ENCODE assay signal across 8 cellular contexts in the genomic region with DNA sequence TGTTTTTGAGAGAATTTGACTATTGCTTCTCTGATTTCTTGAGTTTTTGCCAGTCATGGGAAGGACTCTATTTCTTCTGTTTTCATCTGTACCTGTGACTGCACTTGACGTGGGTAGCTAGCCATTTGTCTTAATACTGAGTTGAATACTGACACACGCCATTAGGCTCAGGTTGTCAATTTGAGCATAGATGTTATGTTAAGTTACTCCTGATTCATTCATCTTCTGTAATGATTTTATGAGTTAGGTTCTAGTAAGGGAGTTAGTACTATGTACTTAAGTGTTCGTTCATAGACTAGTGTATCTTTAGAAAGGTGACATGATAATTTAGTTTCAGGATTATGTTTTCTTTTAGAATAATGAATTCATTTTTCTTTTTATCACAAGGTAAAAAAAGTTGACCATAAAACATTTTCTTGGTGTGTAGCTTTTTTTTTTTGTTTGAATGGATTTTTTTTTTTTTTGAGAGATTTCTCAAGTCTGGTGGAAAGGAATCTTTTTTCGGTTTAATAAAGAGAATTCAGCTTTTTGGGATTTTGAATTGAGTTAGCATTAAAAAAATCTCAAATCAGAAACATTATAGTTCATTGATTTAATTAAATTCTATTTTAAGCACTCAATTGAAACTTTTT. TPM values are rescaled to one million over a fixed set of nuclear protein-coding genes. Genes with fewer than 3 reads are reported as not detected.
A peak's percentile ranks its signal among the peaks of the same experiment; 100 is the strongest.
DNase-seq lines count a peak whose midpoint lies in the region; ATAC-seq, FAIRE-seq and TF ChIP-seq lines count a peak whose summit lies in the region.

No MANE protein-coding gene starts in this region.

- peaks cover 21% of the 10 kb centered on the region for H3K79me1 ChIP-seq in trophoblast cell (ENCODE audit: low read length)

- POLR2A ChIA-PET in OCI-LY7 (lab: Charles Lee): interaction anchor here (0.6 to 3.9 kb wide), 5 partner anchors 15 to 257 kb away, joined by 3 to 18 read pairs (median 4); no protein-coding TSS in a partner anchor
- POLR2A ChIA-PET in endothelial cell of umbilical vein (lab: Charles Lee): no interaction called here

- H3K4me3 Mint-ChIP-seq in GM23338: peak overlapping the region; percentile 98

- peaks cover 20% of the 10 kb centered on the region for H3K27me3 Mint-ChIP-seq in GM23338 (ENCODE audit: insufficient read depth, low read depth, poor library complexity)

- peaks cover 49% of the 10 kb centered on the region for H4K20me1 ChIP-seq in GM23338 (replicated peaks; ENCODE audit: insufficient read depth)
- H4K20me1 ChIP-seq in OCI-LY7 (ENCODE audit: insufficient read depth, low read length): peaks cover 42% of the 10 kb centered on the region
- peaks cover 32% of the 10 kb centered on the region for H4K20me1 ChIP-seq in endothelial cell of umbilical vein (replicated peaks; ENCODE audit: control insufficient read depth, extremely low read depth, insufficient read depth, low read length)

- H3K9me3 ChIP-seq in OCI-LY7 (ENCODE audit: low read length) (no peaks in the 10 kb centered on the region), endothelial cell of umbilical vein (replicated peaks; ENCODE audit: control insufficient read depth, insufficient read depth, low read length) (no peaks in the 10 kb centered on the region), trophoblast cell (ENCODE audit: insufficient read depth, low read depth, low read length) (no peaks in the 10 kb centered on the region)

- no peak overlapping the region for H3K23ac ChIP-seq in trophoblast cell (ENCODE audit: low read length)

- no peak for FAIRE-seq in endothelial cell of umbilical vein (lab: Jason Lieb, UNC)

- no peak for TF ChIP-seq POLR2A in endothelial cell of umbilical vein (IDR thresholded peaks at IDR 0.05; ENCODE audit: low read depth, low read length)

- H3K36me3 ChIP-seq in GM23338 (ENCODE audit: insufficient read depth) (no peaks in the 10 kb centered on the region), OCI-LY7 (ENCODE audit: insufficient read depth, low read length) (no peaks in the 10 kb centered on the region), endothelial cell of umbilical vein (ENCODE audit: control insufficient read depth in 2 of 2, extremely low read depth in 1 of 2, insufficient read depth in 2 of 2, low read length in 2 of 2) (no peaks in the 10 kb centered on the region), trophoblast cell (ENCODE audit: control insufficient read depth in 1 of 2, insufficient read depth in 2 of 2, low read length in 2 of 2) (peaks cover 0 to 2% of the 10 kb centered on the region in 2 experiments)

- H3K14ac ChIP-seq in trophoblast cell (ENCODE audit: low read length): no peak overlapping the region

- H2BK5ac ChIP-seq in trophoblast cell (ENCODE audit: low read depth, low read length, poor library complexity): no peak overlapping the region

- no peaks in the 10 kb centered on the region for H3F3A ChIP-seq in GM23338 (replicated peaks; ENCODE audit: low read depth)

- H3K9me3 Mint-ChIP-seq in GM23338: peaks cover 3% of the 10 kb centered on the region; the same call in 1 of the 3 replicates

- BruUV-seq in OCI-LY7 (replicated peaks; lab: Mats Ljungman, UMichigan): no TSS peak
- TSS peak; percentile 38 for BruUV-seq in endothelial cell of umbilical vein (replicated peaks; lab: Mats Ljungman, UMichigan)

- CTCF ChIA-PET in OCI-LY7 (lab: Charles Lee; ENCODE audit: unreplicated experiment) (no interaction called here), endothelial cell of umbilical vein (lab: Charles Lee) (interaction anchor here (1.4 to 3.8 kb wide), 6 partner anchors 11 to 343 kb away, joined by 3 to 20 read pairs (median 6); no protein-coding TSS in a partner anchor)

- no peak overlapping the region for H3K27ac ChIP-seq in GM23338 (ENCODE audit: low read depth)
- no peak overlapping the region for H3K27ac ChIP-seq in OCI-LY7 (ENCODE audit: low read depth, low read length, poor library complexity, severe bottlenecking)
- H3K27ac ChIP-seq in endothelial cell of umbilical vein (ENCODE audit: insufficient read depth, low read depth, low read length): no peak overlapping the region
- no peak overlapping the region for H3K27ac ChIP-seq in trophoblast cell (ENCODE audit: low read depth, low read length)

- peak overlapping the region; percentile 95; the same call in 1 of the 2 replicates for H3K27ac Mint-ChIP-seq in GM23338

- H3K79me2 ChIP-seq in GM23338 (replicated peaks; ENCODE audit: insufficient read depth): peaks cover 59% of the 10 kb centered on the region
- H3K79me2 ChIP-seq in OCI-LY7 (ENCODE audit: insufficient read depth, low read depth, low read length): peaks cover 26% of the 10 kb centered on the region; the same call in 1 of the 2 replicates
- peaks cover 57% of the 10 kb centered on the region for H3K79me2 ChIP-seq in endothelial cell of umbilical vein (ENCODE audit: control insufficient read depth, insufficient read depth, low read length)
- peaks cover 25% of the 10 kb centered on the region for H3K79me2 ChIP-seq in trophoblast cell (ENCODE audit: control insufficient read depth, insufficient read depth, low read length, poor library complexity)

- peak overlapping the region; percentile 75 for H3K4ac ChIP-seq in trophoblast cell (ENCODE audit: low read depth, low read length)

- no peak for ATAC-seq in GM23338
- no peak for ATAC-seq in activated CD4-positive, CD25-positive, alpha-beta regulatory T cell treated with anti-CD3 and anti-CD28 coated beads, Interleukin-2, amount 50 U/mL, for 24 hours
- no peak for ATAC-seq in HG02798 (IDR thresholded peaks at IDR 0.05; ENCODE audit: poor library complexity, unreplicated experiment)
- no peak for ATAC-seq in GM18502 (IDR thresholded peaks at IDR 0.05; ENCODE audit: poor library complexity, unreplicated experiment)

- H4K91ac ChIP-seq in trophoblast cell (ENCODE audit: low read depth, low read length): no peak overlapping the region

- peak overlapping the region; percentile 94 for H3K4me2 ChIP-seq in GM23338
- peak overlapping the region; percentile 75 for H3K4me2 ChIP-seq in OCI-LY7 (ENCODE audit: low read length)
- peak overlapping the region; percentile 88 for H3K4me2 ChIP-seq in endothelial cell of umbilical vein (ENCODE audit: insufficient read depth, low read length)
- H3K4me2 ChIP-seq in trophoblast cell (ENCODE audit: low read length): peak overlapping the region; percentile 81

- DNase-seq in GM23338 (ENCODE audit: low spot score) (no peak), OCI-LY7 (ENCODE audit: low spot score) (peak; percentile 7), endothelial cell of umbilical vein (ENCODE audit: low read depth, low spot score) (peak; percentile 39), trophoblast cell (no peak)
- no peak for DNase-seq in activated effector memory CD4-positive, alpha-beta T cell treated with anti-CD3 and anti-CD28 coated beads, Interleukin-2, amount 50 U/mL, for 16 hours

- H4K12ac ChIP-seq in trophoblast cell (ENCODE audit: low read depth, low read length): no peak overlapping the region

- H3K9me2 ChIP-seq in GM23338 (ENCODE audit: insufficient read depth): no peaks in the 10 kb centered on the region
- no peaks in the 10 kb centered on the region for H3K9me2 ChIP-seq in OCI-LY7 (ENCODE audit: insufficient read depth, low read length)

- WGBS in trophoblast cell (ENCODE audit: extremely low coverage, insufficient coverage, insufficient read length): no CpG with 5 or more reads among the region's 4 CpGs

- H3K18ac ChIP-seq in trophoblast cell (ENCODE audit: low read length): no peak overlapping the region

- intact Hi-C loops in OCI-LY7 (cut with micrococcal nuclease; ENCODE audit: unreplicated experiment): no loop called here
- intact Hi-C loops in endothelial cell of umbilical vein (cut with micrococcal nuclease): loop anchor here (1.0 to 10.0 kb wide), 5 partner anchors 70 to 286 kb away; no protein-coding TSS in a partner anchor

- H3K4me1 ChIP-seq in GM23338 (ENCODE audit: insufficient read depth) (peaks cover 32% of the 10 kb centered on the region), OCI-LY7 (ENCODE audit: insufficient read depth, low read length, poor library complexity, severe bottlenecking) (peaks cover 28% of the 10 kb centered on the region), endothelial cell of umbilical vein (ENCODE audit: control insufficient read depth, extremely low read depth, insufficient read depth, low read length) (peaks cover 39% of the 10 kb centered on the region), trophoblast cell (ENCODE audit: control insufficient read depth in 1 of 2, insufficient read depth in 2 of 2, low read length in 2 of 2) (peaks cover 5 to 7% of the 10 kb centered on the region in 2 experiments)

- H3K4me1 Mint-ChIP-seq in GM23338: peaks cover 51% of the 10 kb centered on the region

- H2BK12ac ChIP-seq in trophoblast cell (ENCODE audit: low read length): no peak overlapping the region

- H2AFZ ChIP-seq in GM23338 (no peak overlapping the region), OCI-LY7 (ENCODE audit: low read length) (0 out of 2 replicates have a peak overlapping the region, but pooled peaks have one; percentile 20), endothelial cell of umbilical vein (ENCODE audit: low read depth, low read length) (no peak overlapping the region), trophoblast cell (ENCODE audit: insufficient read depth, low read length, poor library complexity) (no peak overlapping the region)

- dilution Hi-C loops in endothelial cell of umbilical vein (cut with MboI; ENCODE audit: extremely low pct_ligation_motif_present, low sequenced_read_pairs): no loop called here

- H3K9ac ChIP-seq in endothelial cell of umbilical vein (replicated peaks; ENCODE audit: extremely low read depth, insufficient read depth, low read length) (no peak overlapping the region), trophoblast cell (ENCODE audit: low read length) (no peak overlapping the region)

- TF ChIP-seq CTCF in GM23338 (conservative IDR thresholded peaks at IDR 0.05; ENCODE audit: low read depth in 2 of 2) (no peak), OCI-LY7 (conservative IDR thresholded peaks at IDR 0.05; ENCODE audit: low read length) (no peak), endothelial cell of umbilical vein (IDR thresholded peaks at IDR 0.05; ENCODE audit: extremely low read depth in 1 of 2, insufficient read depth in 1 of 2, low read depth in 1 of 2, low read length in 2 of 2) (no peak)

- peaks cover 7% of the 10 kb centered on the region; the same call in 1 of the 2 replicates for H3K27me3 ChIP-seq in GM23338 (ENCODE audit: insufficient read depth)
- H3K27me3 ChIP-seq in endothelial cell of umbilical vein (ENCODE audit: control insufficient read depth in 2 of 2, insufficient read depth in 2 of 2, low read length in 2 of 2): no peaks in the 10 kb centered on the region
- H3K27me3 ChIP-seq in trophoblast cell (ENCODE audit: insufficient read depth, low read length): no peaks in the 10 kb centered on the region

- H3K36me3 Mint-ChIP-seq in GM23338 (ENCODE audit: low read depth): peaks cover 12% of the 10 kb centered on the region

- no peak overlapping the region for H2BK120ac ChIP-seq in trophoblast cell (ENCODE audit: insufficient read depth, low read length, poor library complexity)

- H3K4me3 ChIP-seq in GM23338: peak overlapping the region; percentile 80
- peak overlapping the region; percentile 72 for H3K4me3 ChIP-seq in OCI-LY7 (ENCODE audit: low read depth, low read length, poor library complexity, severe bottlenecking)
- peak overlapping the region in 2 of 3 experiments; percentile 80 to 98 for H3K4me3 ChIP-seq in endothelial cell of umbilical vein (replicated peaks in 1 of 3; ENCODE audit: insufficient read depth in 1 of 3, low read depth in 1 of 3, low read length in 3 of 3)
- H3K4me3 ChIP-seq in trophoblast cell (ENCODE audit: low read depth, low read length): no peak overlapping the region

- H3K9me1 ChIP-seq in endothelial cell of umbilical vein (replicated peaks; ENCODE audit: control insufficient read depth, extremely low read depth, insufficient read depth, low read length): no peaks in the 10 kb centered on the region

- no peak overlapping the region for H2AK5ac ChIP-seq in trophoblast cell (ENCODE audit: low read length)

- no peak overlapping the region for H4K8ac ChIP-seq in trophoblast cell (ENCODE audit: low read depth, low read length)

RNA-seq across cellular contexts. Expression of a gene that starts 1.7 kb away (rescaled TPM):
- 200 and 208 TPM in 2 replicates for total RNA-seq in GM23338 (2014; rRNA removed; shearing (Covaris generic))
- 66.9 and 78.4 TPM in 2 replicates for polyA plus RNA-seq in GM23338 (2016; fragmentation: Nextera tagmentation; extraction: Ambion mirVana)
- total RNA-seq in OCI-LY7 (2014; rRNA removed; shearing (Covaris generic)): 43.6 and 62.2 TPM in 2 replicates
- 68.8 and 71.6 TPM in 2 replicates for total RNA-seq in OCI-LY7 (2022)
- 128 and 134 TPM in 2 replicates for total RNA-seq in endothelial cell of umbilical vein
- polyA plus RNA-seq in endothelial cell of umbilical vein: 28.0 and 31.0 TPM in 2 replicates
- polyA plus RNA-seq in endothelial cell of umbilical vein (2011; cell fraction: cytosol; rRNA removed): 24.2 and 26.6 TPM in 2 replicates
- 238 and 251 TPM in 2 replicates for polyA plus RNA-seq in endothelial cell of umbilical vein (2011; cell fraction: nucleus; rRNA removed)
- polyA plus RNA-seq in endothelial cell of umbilical vein (2012): 39.8 and 43.9 TPM in 2 replicates
- 146 and 171 TPM in 2 replicates for polyA minus RNA-seq in endothelial cell of umbilical vein
- 15.5 TPM for polyA minus RNA-seq in endothelial cell of umbilical vein (2011; cell fraction: cytosol; rRNA and poly(A)+ RNA removed)
- 258 and 322 TPM in 2 replicates for polyA minus RNA-seq in endothelial cell of umbilical vein (2011; cell fraction: nucleus; rRNA and poly(A)+ RNA removed)
- 195 and 197 TPM in 2 replicates for polyA plus RNA-seq in trophoblast cell (2013)

Comparison
In these comparisons a context has a peak if more than half of its experiments do, and no peak if none do; other contexts are left out.
1. DNase-seq: peak in OCI-LY7 (single experiment) and endothelial cell of umbilical vein (single experiment); none in GM23338 (single experiment), trophoblast cell (0 of 2) and activated effector memory CD4-positive, alpha-beta T cell treated with anti-CD3 and anti-CD28 coated beads, Interleukin-2, amount 50 U/mL, for 16 hours (single experiment).
2. Peak in every context shown above with its lines, with median percentiles within 50 percentile points of each other: H3K4me2 ChIP-seq.